In the genomic region with DNA sequence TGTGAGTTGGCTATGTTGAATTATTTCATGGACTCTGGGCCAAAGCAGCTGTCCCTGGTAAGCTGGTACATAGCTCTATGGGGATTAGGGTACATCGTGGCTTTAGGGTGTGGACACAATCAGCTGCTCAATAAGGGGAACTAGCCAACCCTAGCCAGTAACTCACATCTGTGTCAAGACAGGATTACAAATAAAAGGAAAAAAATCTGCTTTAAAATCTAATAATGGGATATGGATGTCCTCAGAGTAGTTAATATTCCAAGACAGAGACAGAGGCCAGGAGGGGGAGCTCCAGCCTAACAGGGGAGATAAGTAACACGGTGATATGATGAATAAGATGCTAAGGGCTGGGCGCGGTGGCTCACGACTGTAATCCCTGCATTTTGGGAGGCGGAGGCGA, we compare ENCODE assay signal across 8 cellular contexts. TPM values are rescaled to one million over a fixed set of nuclear protein-coding genes. Genes with fewer than 3 reads are reported as not detected.
DNase-seq lines count a peak whose midpoint lies in the region; ATAC-seq, FAIRE-seq and TF ChIP-seq lines count a peak whose summit lies in the region.

No MANE protein-coding gene starts in this region.

- H3K9me3 Mint-ChIP-seq in T-helper 2 cell treated with Interferon-gamma antibody and Interleukin-4, amounts not matched to agents 5 μg/mL and 100 μg/mL, for 36 hours: peaks cover 17% of the 10 kb centered on the region

- intact Hi-C loops in body of pancreas (cut with DNase I) (no loop called here), left lung (cut with DNase I) (no loop called here)

- no peaks in the 10 kb centered on the region for H3K27me3 Mint-ChIP-seq in T-helper 2 cell treated with Interferon-gamma antibody and Interleukin-4, amounts not matched to agents 5 μg/mL and 100 μg/mL, for 36 hours (ENCODE audit: low read depth)

- no peaks in the 10 kb centered on the region for H3K27me3 ChIP-seq in body of pancreas
- H3K27me3 ChIP-seq in left lung: no peaks in the 10 kb centered on the region

- no peaks in the 10 kb centered on the region for H3K9me3 ChIP-seq in body of pancreas
- peaks cover 0 to 1% of the 10 kb centered on the region in 2 donors for H3K9me3 ChIP-seq in left lung

- TF ChIP-seq CTCF in body of pancreas (IDR thresholded peaks at IDR 0.05) (peak; percentile 37 to 72 (median 49)), left lung (IDR thresholded peaks at IDR 0.05) (peak; percentile 13 to 44)

- no peak overlapping the region for H3K4me3 ChIP-seq in body of pancreas
- H3K4me3 ChIP-seq in left lung: no peak overlapping the region

- H3K36me3 ChIP-seq in body of pancreas (replicated peaks in 1 of 2; ENCODE audit: insufficient read depth in 1 of 2, low read depth in 2 of 2) (no peaks in the 10 kb centered on the region), left lung (no peaks in the 10 kb centered on the region)

- H3K4me1 ChIP-seq in body of pancreas: no peaks in the 10 kb centered on the region
- H3K4me1 ChIP-seq in left lung: no peaks in the 10 kb centered on the region

- peak; percentile 48 to 52 for DNase-seq in AML-193 (lab: John Stamatoyannopoulos, UW)
- DNase-seq in KBM-7: peak; percentile 41
- DNase-seq in T-helper 2 cell treated with Interferon-gamma antibody and Interleukin-4, amounts not matched to agents 5 μg/mL and 100 μg/mL, for 36 hours (ENCODE audit: low spot score): peak; percentile 17
- peak; percentile 34 to 73 (median 63) for DNase-seq in body of pancreas
- no peak for DNase-seq in left lung
- DNase-seq in stimulated activated CD8-positive, alpha-beta memory T cell treated with anti-CD3 and anti-CD28 coated beads, Interleukin-2, amount 100 ng/mL, for 1 hour (ENCODE audit: low read depth in 2 of 2): peak; percentile 29 to 48
- no peak for DNase-seq in frontal cortex (ENCODE audit: low spot score in 2 of 2)
- no peak for DNase-seq in retina

- no peak for FAIRE-seq in frontal cortex (lab: Jason Lieb, UNC)

- H3K4me1 Mint-ChIP-seq in T-helper 2 cell treated with Interferon-gamma antibody and Interleukin-4, amounts not matched to agents 5 μg/mL and 100 μg/mL, for 36 hours (ENCODE audit: low read depth): no peaks in the 10 kb centered on the region

- H3K36me3 Mint-ChIP-seq in T-helper 2 cell treated with Interferon-gamma antibody and Interleukin-4, amounts not matched to agents 5 μg/mL and 100 μg/mL, for 36 hours (ENCODE audit: low read depth): no peaks in the 10 kb centered on the region

- no peak for TF ChIP-seq POLR2A in body of pancreas (IDR thresholded peaks at IDR 0.05)

- peak; percentile 56 for ATAC-seq in body of pancreas
- ATAC-seq in left lung: peak; percentile 87

- WGBS in body of pancreas, 2 donors: 14 to 23% methylated on average over 7 of the region's 7 CpGs

- H3K27ac ChIP-seq in body of pancreas: no peak overlapping the region
- no peak overlapping the region for H3K27ac ChIP-seq in left lung

- no peak overlapping the region for H3K27ac Mint-ChIP-seq in T-helper 2 cell treated with Interferon-gamma antibody and Interleukin-4, amounts not matched to agents 5 μg/mL and 100 μg/mL, for 36 hours

- in situ Hi-C loops in KBM-7 (cut with MboI; ENCODE audit: low pct_unique_long_range_greater_than_20kb, low sequenced_read_pairs): no loop called here

- H3K4me3 Mint-ChIP-seq in T-helper 2 cell treated with Interferon-gamma antibody and Interleukin-4, amounts not matched to agents 5 μg/mL and 100 μg/mL, for 36 hours: no peak overlapping the region

RNA-seq across cellular contexts. Expression of gene ZNF766, which starts 21.1 kb away (rescaled TPM):
- total RNA-seq in body of pancreas (1 to 10 TPM; 2.0 to 4.9 TPM), left lung (10 to 100 TPM; 14.1 to 16.1 TPM), frontal cortex (19.2 TPM)

RNA-seq across cellular contexts. Expression of gene ZNF480, which starts 48.7 kb away (rescaled TPM):
- total RNA-seq in body of pancreas (1 to 10 TPM; 6.3 to 8.6 TPM), left lung (10 to 100 TPM; 10.7 to 12.1 TPM), frontal cortex (11.4 TPM)

RNA-seq across cellular contexts. Expression of gene PPP2R1A, which starts 58.4 kb away (rescaled TPM):
- total RNA-seq in body of pancreas (100 to 1,000 TPM in 1 of 2 donors, 10 to 100 TPM in 1; 50.8 to 119 TPM), left lung (100 to 1,000 TPM; 193 to 199 TPM), frontal cortex (159 TPM)

Comparison
In these comparisons a context has a peak if more than half of its experiments do, and no peak if none do; other contexts are left out.
1. DNase-seq: peak in AML-193 (2 of 2), KBM-7 (single experiment), T-helper 2 cell treated with Interferon-gamma antibody and Interleukin-4, amounts not matched to agents 5 μg/mL and 100 μg/mL, for 36 hours (single experiment), body of pancreas (4 of 4) and stimulated activated CD8-positive, alpha-beta memory T cell treated with anti-CD3 and anti-CD28 coated beads, Interleukin-2, amount 100 ng/mL, for 1 hour (2 of 2); none in left lung (0 of 2), frontal cortex (0 of 2) and retina (single experiment).